Comparison of ENCODE assay signal across 8 cellular contexts in the genomic region with DNA sequence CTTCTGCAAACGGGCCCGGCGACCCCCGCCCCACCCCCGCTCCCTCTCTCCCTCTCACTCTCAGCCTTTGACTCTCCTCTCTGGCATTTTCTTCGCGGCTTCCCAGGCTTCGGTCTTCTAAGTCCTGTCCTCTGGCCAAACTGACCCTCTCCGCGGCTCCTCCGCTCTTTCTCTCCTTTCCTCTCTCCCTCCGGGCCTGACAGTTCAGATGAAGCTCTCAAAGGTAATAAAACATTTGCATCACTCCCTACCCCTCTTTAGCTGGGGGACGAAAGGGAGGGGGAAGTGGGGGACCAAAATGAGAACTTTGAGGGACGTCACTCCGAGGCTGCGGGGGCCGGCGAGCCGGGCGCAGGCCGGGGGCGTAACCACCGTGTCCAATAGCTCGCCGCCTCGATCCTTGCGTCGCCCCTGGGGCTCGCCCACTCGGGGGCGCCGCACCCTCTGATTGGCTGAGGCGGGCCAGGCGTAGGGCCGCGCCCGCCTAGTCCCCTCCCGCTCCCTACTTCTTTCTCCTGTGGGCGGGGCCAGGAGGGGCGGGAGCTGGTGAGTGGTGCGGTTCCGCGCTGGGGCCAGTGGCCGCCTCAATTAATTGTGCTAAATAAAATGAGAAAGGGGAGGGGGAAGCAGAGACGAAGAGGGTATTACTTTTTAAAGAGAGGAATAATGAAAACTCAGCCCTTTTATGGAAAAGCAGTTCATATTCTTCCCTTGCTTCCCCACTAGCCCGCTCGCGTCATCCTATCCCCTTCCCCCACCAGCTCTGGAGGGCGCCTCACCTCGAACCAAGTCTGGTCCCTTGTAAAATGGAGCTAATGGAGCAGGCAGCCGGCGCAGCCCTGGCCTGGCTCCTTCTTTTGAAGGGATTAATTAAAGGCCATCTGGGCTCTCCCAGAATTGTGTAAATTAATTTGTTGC. TPM values are rescaled to one million over a fixed set of nuclear protein-coding genes. Genes with fewer than 3 reads are reported as not detected.
DNase-seq lines count a peak whose midpoint lies in the region; ATAC-seq and TF ChIP-seq lines count a peak whose summit lies in the region.

A gene (minus strand): TSS at position 228 of the 918 bp plus-strand sequence. CDS start 1,064 bp downstream, outside the sequence.

- peaks cover 4 to 21% (median 5%) of the 10 kb centered on the region in 4 donors for H3K4me1 Mint-ChIP-seq in CD4-positive, CD25-positive, alpha-beta regulatory T cell
- peaks cover 4 to 14% of the 10 kb centered on the region in 2 donors for H3K4me1 Mint-ChIP-seq in effector memory CD8-positive, alpha-beta T cell (ENCODE audit: low read depth in 2 of 2)

- peak in 1 of 3 donors; percentile 23 for DNase-seq in CD4-positive, CD25-positive, alpha-beta regulatory T cell
- DNase-seq in RWPE2 (ENCODE audit: low spot score) (peak; percentile 74), lung (ENCODE audit: low spot score) (no peak), testis (peak; percentile 85), GM13976 (ENCODE audit: low spot score) (no peak), mucosa of gallbladder (ENCODE audit: low spot score) (no peak)
- no peak for DNase-seq in effector memory CD8-positive, alpha-beta T cell

- H3K4me3 Mint-ChIP-seq in CD4-positive, CD25-positive, alpha-beta regulatory T cell, result peak within 1 kb of the TSS; percentile 67 to 83 (median 78)
- H3K4me3 Mint-ChIP-seq in effector memory CD8-positive, alpha-beta T cell, result peak within 1 kb of the TSS; percentile 66 to 68

- H3K4me1 ChIP-seq in CD4-positive, CD25-positive, alpha-beta regulatory T cell (ENCODE audit: control insufficient read depth, insufficient read depth, low read length, poor library complexity, severe bottlenecking), result peaks cover 23% of the 10 kb centered on the region
- H3K4me1 ChIP-seq in HUES48 (ENCODE audit: control insufficient read depth, insufficient read depth, low read length), result peaks cover 56% of the 10 kb centered on the region
- H3K4me1 ChIP-seq in RWPE2 (ENCODE audit: insufficient read depth, poor library complexity, severe bottlenecking), result no peaks in the 10 kb centered on the region
- H3K4me1 ChIP-seq in lung (ENCODE audit: control insufficient read depth in 2 of 2, insufficient read depth in 2 of 2, low read length in 2 of 2), result peaks cover 3 to 20% of the 10 kb centered on the region in 2 donors
- peaks cover 10% of the 10 kb centered on the region for H3K4me1 ChIP-seq in testis

- peaks cover 52% of the 10 kb centered on the region for H3K27me3 ChIP-seq in CD4-positive, CD25-positive, alpha-beta regulatory T cell (ENCODE audit: control insufficient read depth, insufficient read depth, low read length)
- H3K27me3 ChIP-seq in HUES48 (ENCODE audit: control insufficient read depth, insufficient read depth, low read length) (peaks cover 98% of the 10 kb centered on the region), RWPE2 (ENCODE audit: insufficient read depth, poor library complexity, severe bottlenecking) (peaks cover 100% of the 10 kb centered on the region), lung (ENCODE audit: control insufficient read depth, insufficient read depth) (no peaks in the 10 kb centered on the region), testis (peaks cover 2% of the 10 kb centered on the region)

- TF ChIP-seq CTCF in RWPE2 (IDR thresholded peaks at IDR 0.05; ENCODE audit: poor library complexity, severe bottlenecking) (no peak), lung (IDR thresholded peaks at IDR 0.05; ENCODE audit: control extremely low read depth, extremely low read depth) (no peak), testis (IDR thresholded peaks at IDR 0.05) (no peak), GM13976 (IDR thresholded peaks at IDR 0.05; ENCODE audit: borderline replicate concordance, control extremely low read depth, extremely low read depth, insufficient read depth, missing control alignments) (no peak)

- peaks cover 91% of the 10 kb centered on the region for H3K27me3 Mint-ChIP-seq in CD4-positive, CD25-positive, alpha-beta regulatory T cell
- H3K27me3 Mint-ChIP-seq in effector memory CD8-positive, alpha-beta T cell, result peaks cover 83 to 89% of the 10 kb centered on the region in 2 donors

- intact Hi-C loops in testis (cut with DNase I; ENCODE audit: low total_unique reads), result no loop called here

- H3K27ac ChIP-seq in CD4-positive, CD25-positive, alpha-beta regulatory T cell (ENCODE audit: insufficient read depth, low read length, poor library complexity, severe bottlenecking), result no peak within 1 kb of the TSS
- H3K27ac ChIP-seq in HUES48 (ENCODE audit: low read depth, low read length) (no peak within 1 kb of the TSS), RWPE2 (ENCODE audit: poor library complexity, severe bottlenecking) (no peak within 1 kb of the TSS), lung (ENCODE audit: low read depth in 1 of 2, low read length in 1 of 2) (no peak within 1 kb of the TSS), testis (no peak within 1 kb of the TSS)

- no peak within 1 kb of the TSS for H3K9ac ChIP-seq in HUES48 (ENCODE audit: low read depth, low read length)

- in situ Hi-C loops in GM13976 (cut with MboI; ENCODE audit: low sequenced_read_pairs, unreplicated experiment), result no loop called here

- H3K36me3 ChIP-seq in CD4-positive, CD25-positive, alpha-beta regulatory T cell (ENCODE audit: control insufficient read depth, insufficient read depth, low read length), result no peaks in the 10 kb centered on the region
- H3K36me3 ChIP-seq in HUES48 (ENCODE audit: control insufficient read depth, insufficient read depth, low read length) (no peaks in the 10 kb centered on the region), RWPE2 (ENCODE audit: low read depth) (no peaks in the 10 kb centered on the region), lung (ENCODE audit: control insufficient read depth in 2 of 2, insufficient read depth in 2 of 2, low read length in 2 of 2) (no peaks in the 10 kb centered on the region), testis (ENCODE audit: low read depth, missing control alignments) (no peaks in the 10 kb centered on the region)

- peaks cover 6 to 10% of the 10 kb centered on the region in 2 experiments for H3K9me3 ChIP-seq in CD4-positive, CD25-positive, alpha-beta regulatory T cell (ENCODE audit: control insufficient read depth in 2 of 2, low read length in 2 of 2)
- H3K9me3 ChIP-seq in HUES48 (ENCODE audit: control insufficient read depth, insufficient read depth, low read length), result no peaks in the 10 kb centered on the region
- no peaks in the 10 kb centered on the region for H3K9me3 ChIP-seq in RWPE2 (ENCODE audit: severe bottlenecking)
- peaks cover 0 to 22% of the 10 kb centered on the region in 2 donors for H3K9me3 ChIP-seq in lung (ENCODE audit: control insufficient read depth in 2 of 2, insufficient read depth in 1 of 2, low read length in 1 of 2)
- H3K9me3 ChIP-seq in testis, result no peaks in the 10 kb centered on the region

- no peak for TF ChIP-seq POLR2A in testis (IDR thresholded peaks at IDR 0.05)

- H3K27ac Mint-ChIP-seq in CD4-positive, CD25-positive, alpha-beta regulatory T cell, result peak within 1 kb of the TSS in 1 of 3 donors; percentile 34
- H3K27ac Mint-ChIP-seq in effector memory CD8-positive, alpha-beta T cell, result peak within 1 kb of the TSS in 1 of 2 donors; percentile 10

- peak within 1 kb of the TSS; percentile 26 for H3K4me3 ChIP-seq in CD4-positive, CD25-positive, alpha-beta regulatory T cell (ENCODE audit: low read depth, low read length)
- H3K4me3 ChIP-seq in HUES48 (ENCODE audit: low read depth, low read length) (peak within 1 kb of the TSS; percentile 70), RWPE2 (ENCODE audit: severe bottlenecking) (peak within 1 kb of the TSS; percentile 10), lung (no peak within 1 kb of the TSS), testis (peak within 1 kb of the TSS; percentile 40 to 54)

- ATAC-seq in CD4-positive, CD25-positive, alpha-beta regulatory T cell (ENCODE audit: low read depth in 2 of 2), result peak in 1 of 2 donors; percentile 14
- ATAC-seq in RWPE2 (ENCODE audit: low read depth) (peak; percentile 76), lung (ENCODE audit: insufficient read depth, low FRiP score) (peak; percentile 64)
- no peak for ATAC-seq in effector memory CD8-positive, alpha-beta T cell (replicated peaks)

- peaks cover 0 to 27% (median 4%) of the 10 kb centered on the region in 7 donors for H3K9me3 Mint-ChIP-seq in CD4-positive, CD25-positive, alpha-beta regulatory T cell
- H3K9me3 Mint-ChIP-seq in effector memory CD8-positive, alpha-beta T cell, result peaks cover 0 to 2% of the 10 kb centered on the region in 2 donors

- 5 to 6% methylated on average over 49 to 52 of the region's 52 CpGs for WGBS in lung, 2 donors
- 2 to 3% methylated on average over 26 to 52 of the region's 52 CpGs for WGBS in testis, 2 donors

- peaks cover 3% of the 10 kb centered on the region for H3K36me3 Mint-ChIP-seq in CD4-positive, CD25-positive, alpha-beta regulatory T cell
- peaks cover 7% of the 10 kb centered on the region for H3K36me3 Mint-ChIP-seq in effector memory CD8-positive, alpha-beta T cell (ENCODE audit: insufficient read depth)

RNA-seq across cellular contexts. Expression of the gene that starts here (rescaled TPM):
- not detected for total RNA-seq in CD4-positive, CD25-positive, alpha-beta regulatory T cell
- not detected for polyA plus RNA-seq in CD4-positive, CD25-positive, alpha-beta regulatory T cell
- under 1 TPM; 0.06 to 0.20 TPM for total RNA-seq in lung
- polyA plus RNA-seq in lung, result under 1 TPM in 1 of 2 donors, not detected in 1; 0.02 TPM
- total RNA-seq in testis, result 1 to 10 TPM in 1 of 2 donors, under 1 TPM in 1; 0.87 to 1.9 TPM
- 1.3 TPM for polyA plus RNA-seq in testis (ENCODE audit: insufficient read depth, low read depth, low replicate concordance)
- not detected for total RNA-seq in mucosa of gallbladder

Comparison
In these comparisons a context has a peak if more than half of its experiments do, and no peak if none do; other contexts are left out.
1. Peak in ATAC-seq in lung; RNA of the gene not detected or under 1 TPM.
2. DNase-seq: peak in RWPE2 (single experiment) and testis (single experiment); none in effector memory CD8-positive, alpha-beta T cell (0 of 3), lung (single experiment), GM13976 (single experiment) and mucosa of gallbladder (single experiment).